15 cellular contexts compared by ENCODE assay signal in genomic region chr4:26404597-26405323, GRCh38.
DNase-seq lines count a peak whose midpoint lies in the region; ATAC-seq, FAIRE-seq and TF ChIP-seq lines count a peak whose summit lies in the region.
"Had no signal": no experiment of that assay in that cellular context is flagged by ENCODE, and none has a peak within 500 bp of the region (broad histone marks: within the 10 kb centered on the region; RNA-seq: fewer than 3 reads in every experiment).

No MANE protein-coding gene starts in this region.

- peak overlapping the region; percentile 73 for H3K27ac Mint-ChIP-seq in activated T-helper 17 cell treated with anti-CD3 and anti-CD28 coated beads, Interleukin-2, amount 50 U/mL, for 72 hours
- no peak overlapping the region for H3K27ac Mint-ChIP-seq in natural killer cell treated with Interleukin-12 subunit alpha and Interleukin-12 subunit beta and Interleukin-15 and Interleukin-18, amount 100 ng/mL, for 72 hours
- H3K27ac Mint-ChIP-seq: T-helper 1 cell treated with Interleukin-12 subunit alpha and Interleukin-12 subunit beta and Interleukin-4 antibody, amounts not matched to agents 30 μg/mL and 1 μg/mL, for 36 hours had no signal

- no peaks in the 10 kb centered on the region for H3K27me3 Mint-ChIP-seq in activated T-helper 17 cell treated with anti-CD3 and anti-CD28 coated beads, Interleukin-2, amount 50 U/mL, for 72 hours
- no peaks in the 10 kb centered on the region for H3K27me3 Mint-ChIP-seq in natural killer cell treated with Interleukin-12 subunit alpha and Interleukin-12 subunit beta and Interleukin-15 and Interleukin-18, amount 100 ng/mL, for 72 hours
- H3K27me3 Mint-ChIP-seq: activated CD4-positive, alpha-beta T cell treated with anti-CD3 and anti-CD28 coated beads, Interleukin-2, amount 10 ng/mL, durations not matched to agents 24 days and 14 days had no signal

- H3K36me3 Mint-ChIP-seq in activated T-helper 17 cell treated with anti-CD3 and anti-CD28 coated beads, Interleukin-2, amount 50 U/mL, for 72 hours (ENCODE audit: low read depth): peaks cover 98% of the 10 kb centered on the region
- H3K36me3 Mint-ChIP-seq in natural killer cell treated with Interleukin-12 subunit alpha and Interleukin-12 subunit beta and Interleukin-15 and Interleukin-18, amount 100 ng/mL, for 72 hours: peaks cover 18% of the 10 kb centered on the region

- no peak for DNase-seq in GM12891 (ENCODE audit: insufficient read length, low spot score)
- DNase-seq in LHCN-M2 (ENCODE audit: low read depth): peak; percentile 23
- DNase-seq in natural killer cell treated with Interleukin-12 subunit alpha and Interleukin-12 subunit beta and Interleukin-15 and Interleukin-18, amount 100 ng/mL, for 72 hours (ENCODE audit: low spot score): peak; percentile 58
- DNase-seq in SHP77 treated with DMSO at 0.1 percent for 48 hours (lab: John Stamatoyannopoulos, UW): no peak
- no peak for DNase-seq in central memory CD4-positive, alpha-beta T cell
- DNase-seq: activated CD4-positive, alpha-beta T cell treated with anti-CD3 and anti-CD28 coated beads, Interleukin-2, amount 10 ng/mL, durations not matched to agents 24 days and 14 days; activated T-cell treated with anti-CD3 and anti-CD28 coated beads, Interleukin-2, amount 50 U/mL, for 4 hours; amniotic stem cell; NCI-H774; tibial artery had no signal

- ATAC-seq in activated T-helper 17 cell treated with anti-CD3 and anti-CD28 coated beads, Interleukin-2, amount 50 U/mL, for 72 hours (replicated peaks): no peak
- no peak for ATAC-seq in natural killer cell treated with Interleukin-12 subunit alpha and Interleukin-12 subunit beta and Interleukin-15 and Interleukin-18, amount 100 ng/mL, for 72 hours
- ATAC-seq in GM21447 (IDR thresholded peaks at IDR 0.05; ENCODE audit: unreplicated experiment): no peak
- ATAC-seq: activated T-cell treated with anti-CD3 and anti-CD28 coated beads, Interleukin-2, amount 50 U/mL, for 4 hours; stimulated activated effector memory CD8-positive, alpha-beta T cell treated with anti-CD3 and anti-CD28 coated beads, Interleukin-12 subunit alpha, Interleukin-12 subunit beta, amount 100 ng/mL, for 72 hours had no signal

- FAIRE-seq in GM12891 (lab: Jason Lieb, UNC): peak; percentile 55
- FAIRE-seq: HTR-8/SVneo had no signal

- peak overlapping the region; percentile 18 for H3K4me3 Mint-ChIP-seq in activated T-helper 17 cell treated with anti-CD3 and anti-CD28 coated beads, Interleukin-2, amount 50 U/mL, for 72 hours
- no peak overlapping the region for H3K4me3 Mint-ChIP-seq in natural killer cell treated with Interleukin-12 subunit alpha and Interleukin-12 subunit beta and Interleukin-15 and Interleukin-18, amount 100 ng/mL, for 72 hours
- H3K4me3 Mint-ChIP-seq: activated CD4-positive, alpha-beta T cell treated with anti-CD3 and anti-CD28 coated beads, Interleukin-2, amount 10 ng/mL, durations not matched to agents 24 days and 14 days; activated T-cell treated with anti-CD3 and anti-CD28 coated beads, Interleukin-2, amount 50 U/mL, for 4 hours; stimulated activated effector memory CD8-positive, alpha-beta T cell treated with anti-CD3 and anti-CD28 coated beads, Interleukin-12 subunit alpha, Interleukin-12 subunit beta, amount 100 ng/mL, for 72 hours; T-helper 1 cell treated with Interleukin-12 subunit alpha and Interleukin-12 subunit beta and Interleukin-4 antibody, amounts not matched to agents 30 μg/mL and 1 μg/mL, for 36 hours had no signal

- H3K4me1 Mint-ChIP-seq in activated T-helper 17 cell treated with anti-CD3 and anti-CD28 coated beads, Interleukin-2, amount 50 U/mL, for 72 hours: peaks cover 26% of the 10 kb centered on the region
- H3K4me1 Mint-ChIP-seq in natural killer cell treated with Interleukin-12 subunit alpha and Interleukin-12 subunit beta and Interleukin-15 and Interleukin-18, amount 100 ng/mL, for 72 hours (ENCODE audit: low read depth in 2 of 2): peaks cover 27% of the 10 kb centered on the region in 2 donors

- no peak for TF ChIP-seq POLR2A in GM12891 (IDR thresholded peaks at IDR 0.05; ENCODE audit: low read depth, low read length)

- peaks cover 4% of the 10 kb centered on the region for H3K9me3 Mint-ChIP-seq in activated T-helper 17 cell treated with anti-CD3 and anti-CD28 coated beads, Interleukin-2, amount 50 U/mL, for 72 hours
- peaks cover 7% of the 10 kb centered on the region for H3K9me3 Mint-ChIP-seq in natural killer cell treated with Interleukin-12 subunit alpha and Interleukin-12 subunit beta and Interleukin-15 and Interleukin-18, amount 100 ng/mL, for 72 hours

TF ChIP-seq in GM12891, 5 proteins besides CTCF, POLR2A, EP300 and RAD21:
- TF ChIP-seq POU2F2 (IDR thresholded peaks at IDR 0.05; ENCODE audit: low read depth, low read length) (no peak), PAX5 (IDR thresholded peaks at IDR 0.05; ENCODE audit: insufficient read depth, low read length, severe bottlenecking) (no peak), SPI1 (IDR thresholded peaks at IDR 0.05; ENCODE audit: low read depth, low read length) (no peak), TAF1 (IDR thresholded peaks at IDR 0.05; ENCODE audit: low read depth, low read length) (no peak), POLR2AphosphoS5 (IDR thresholded peaks at IDR 0.05; ENCODE audit: low read depth, low read length) (no peak)

Comparison
In these comparisons a context has a peak if more than half of its experiments do, and no peak if none do; other contexts are left out.
1. DNase-seq: peak in LHCN-M2 (single experiment) and natural killer cell treated with Interleukin-12 subunit alpha and Interleukin-12 subunit beta and Interleukin-15 and Interleukin-18, amount 100 ng/mL, for 72 hours (single experiment); none in GM12891 (single experiment), SHP77 treated with DMSO at 0.1 percent for 48 hours (single experiment) and central memory CD4-positive, alpha-beta T cell (single experiment).